In genomic region chr3:110881069-110881468, GRCh38 we compare ENCODE assay signal across 8 cellular contexts.
DNase-seq lines count a peak whose midpoint lies in the region; ATAC-seq and TF ChIP-seq lines count a peak whose summit lies in the region.
"Had no signal": no experiment of that assay in that cellular context is flagged by ENCODE, and none has a peak within 500 bp of the region (broad histone marks: within the 10 kb centered on the region; RNA-seq: fewer than 3 reads in every experiment).

No MANE protein-coding gene starts in this region.

- H3K27me3 Mint-ChIP-seq in natural killer cell treated with Interleukin-12 subunit alpha and Interleukin-12 subunit beta and Interleukin-15 and Interleukin-18, amount 100 ng/mL, for 72 hours = no peaks in the 10 kb centered on the region

- H3K9me3 Mint-ChIP-seq in natural killer cell treated with Interleukin-12 subunit alpha and Interleukin-12 subunit beta and Interleukin-15 and Interleukin-18, amount 100 ng/mL, for 72 hours = no peaks in the 10 kb centered on the region

- no peaks in the 10 kb centered on the region for H3K27me3 ChIP-seq in MM.1S (replicated peaks; ENCODE audit: insufficient read depth, low read length)
- no peaks in the 10 kb centered on the region for H3K27me3 ChIP-seq in right lobe of liver

- no peak overlapping the region for H3K27ac Mint-ChIP-seq in natural killer cell treated with Interleukin-12 subunit alpha and Interleukin-12 subunit beta and Interleukin-15 and Interleukin-18, amount 100 ng/mL, for 72 hours

- H3K9me2 ChIP-seq in MM.1S (replicated peaks; ENCODE audit: insufficient read depth, low read length) = no peaks in the 10 kb centered on the region

- H3K4me3 Mint-ChIP-seq in natural killer cell treated with Interleukin-12 subunit alpha and Interleukin-12 subunit beta and Interleukin-15 and Interleukin-18, amount 100 ng/mL, for 72 hours = no peak overlapping the region

- WGBS in right lobe of liver (ENCODE audit: insufficient coverage, low coverage, low lambda C conversion rate, missing lambda C conversion rate) = 20% methylated on average over 3 of the region's 4 CpGs

- no peaks in the 10 kb centered on the region for H3K79me2 ChIP-seq in MM.1S (ENCODE audit: low read length)

- ATAC-seq in GM18498 (IDR thresholded peaks at IDR 0.05; ENCODE audit: unreplicated experiment) (peak; percentile 97), right lobe of liver (peak; percentile 97 to 99 (median 98))
- no peak for ATAC-seq in natural killer cell treated with Interleukin-12 subunit alpha and Interleukin-12 subunit beta and Interleukin-15 and Interleukin-18, amount 100 ng/mL, for 72 hours

- H3F3A ChIP-seq in MM.1S (ENCODE audit: insufficient read depth, low read length) = peaks cover 5% of the 10 kb centered on the region; the same call in 1 of the 2 replicates

- no peak overlapping the region for H3K4me3 ChIP-seq in MM.1S (ENCODE audit: low read length)
- no peak overlapping the region for H3K4me3 ChIP-seq in astrocyte of the spinal cord (ENCODE audit: low read depth, low read length)
- H3K4me3 ChIP-seq in right lobe of liver = no peak overlapping the region
- H3K4me3 ChIP-seq: lung had no signal

- no peaks in the 10 kb centered on the region for H3K4me1 Mint-ChIP-seq in natural killer cell treated with Interleukin-12 subunit alpha and Interleukin-12 subunit beta and Interleukin-15 and Interleukin-18, amount 100 ng/mL, for 72 hours (ENCODE audit: low read depth in 2 of 2)

- no peaks in the 10 kb centered on the region for H3K36me3 Mint-ChIP-seq in natural killer cell treated with Interleukin-12 subunit alpha and Interleukin-12 subunit beta and Interleukin-15 and Interleukin-18, amount 100 ng/mL, for 72 hours

- DNase-seq in H4 (ENCODE audit: low spot score) (peak; percentile 78), MM.1S (peak; percentile 96), astrocyte of the spinal cord (ENCODE audit: low read depth, low spot score) (peak; percentile 72), right lobe of liver (peak; percentile 92 to 97 (median 92)), GM19240 (ENCODE audit: insufficient read length, low spot score) (no peak)
- no peak for DNase-seq in natural killer cell treated with Interleukin-12 subunit alpha and Interleukin-12 subunit beta and Interleukin-15 and Interleukin-18, amount 100 ng/mL, for 72 hours (ENCODE audit: low spot score)

- H3K4me2 ChIP-seq in MM.1S (ENCODE audit: low read depth, low read length) = peak overlapping the region; percentile 40

- no peak overlapping the region for H3K9ac ChIP-seq in MM.1S (ENCODE audit: low read length)

- H3K27ac ChIP-seq in MM.1S (ENCODE audit: low read length) = peak overlapping the region; percentile 18; the same call in 1 of the 2 replicates
- H3K27ac ChIP-seq in right lobe of liver = peak overlapping the region in 2 of 3 donors; percentile 35 to 36

- H2AFZ ChIP-seq in MM.1S (ENCODE audit: low read length) = peak overlapping the region; percentile 44

- peak; percentile 69 for TF ChIP-seq CTCF in MM.1S (IDR thresholded peaks at IDR 0.05; ENCODE audit: low read length)
- peak; percentile 41 for TF ChIP-seq CTCF in astrocyte of the spinal cord (IDR thresholded peaks at IDR 0.05; ENCODE audit: low read depth, low read length)
- peak; percentile 31 to 49 (median 44) for TF ChIP-seq CTCF in right lobe of liver (IDR thresholded peaks at IDR 0.05)

- no peak for TF ChIP-seq POLR2A in right lobe of liver (IDR thresholded peaks at IDR 0.05)

- intact Hi-C loops in right lobe of liver (cut with DNase I) = no loop called here

- peaks cover 10% of the 10 kb centered on the region for H3K4me1 ChIP-seq in MM.1S (ENCODE audit: low read length)
- peaks cover 0 to 23% (median 0%) of the 10 kb centered on the region in 4 donors for H3K4me1 ChIP-seq in right lobe of liver

- H3K9me3 ChIP-seq in MM.1S (replicated peaks; ENCODE audit: insufficient read depth, low read length) (no peaks in the 10 kb centered on the region), right lobe of liver (no peaks in the 10 kb centered on the region)

- no peaks in the 10 kb centered on the region for H3K36me3 ChIP-seq in MM.1S (replicated peaks; ENCODE audit: insufficient read depth, low read length)
- H3K36me3 ChIP-seq in right lobe of liver = no peaks in the 10 kb centered on the region

- H4K20me1 ChIP-seq in MM.1S (ENCODE audit: insufficient read depth, low read length) = no peaks in the 10 kb centered on the region

- in situ Hi-C loops in astrocyte of the spinal cord (cut with HindIII; ENCODE audit: low sequenced_read_pairs) = no loop called here

Comparison
In these comparisons a context has a peak if more than half of its experiments do, and no peak if none do; other contexts are left out.
1. ATAC-seq: peak in GM18498 (single experiment) and right lobe of liver (4 of 4); none in natural killer cell treated with Interleukin-12 subunit alpha and Interleukin-12 subunit beta and Interleukin-15 and Interleukin-18, amount 100 ng/mL, for 72 hours (0 of 2).
2. DNase-seq: peak in H4 (single experiment), MM.1S (single experiment), astrocyte of the spinal cord (single experiment) and right lobe of liver (3 of 3); none in natural killer cell treated with Interleukin-12 subunit alpha and Interleukin-12 subunit beta and Interleukin-15 and Interleukin-18, amount 100 ng/mL, for 72 hours (single experiment) and GM19240 (single experiment).
3. Peak in every context shown above with its lines, with median percentiles within 50 percentile points of each other: CTCF ChIP-seq.